ENCODE assay signal across 11 cellular contexts in the genomic region with DNA sequence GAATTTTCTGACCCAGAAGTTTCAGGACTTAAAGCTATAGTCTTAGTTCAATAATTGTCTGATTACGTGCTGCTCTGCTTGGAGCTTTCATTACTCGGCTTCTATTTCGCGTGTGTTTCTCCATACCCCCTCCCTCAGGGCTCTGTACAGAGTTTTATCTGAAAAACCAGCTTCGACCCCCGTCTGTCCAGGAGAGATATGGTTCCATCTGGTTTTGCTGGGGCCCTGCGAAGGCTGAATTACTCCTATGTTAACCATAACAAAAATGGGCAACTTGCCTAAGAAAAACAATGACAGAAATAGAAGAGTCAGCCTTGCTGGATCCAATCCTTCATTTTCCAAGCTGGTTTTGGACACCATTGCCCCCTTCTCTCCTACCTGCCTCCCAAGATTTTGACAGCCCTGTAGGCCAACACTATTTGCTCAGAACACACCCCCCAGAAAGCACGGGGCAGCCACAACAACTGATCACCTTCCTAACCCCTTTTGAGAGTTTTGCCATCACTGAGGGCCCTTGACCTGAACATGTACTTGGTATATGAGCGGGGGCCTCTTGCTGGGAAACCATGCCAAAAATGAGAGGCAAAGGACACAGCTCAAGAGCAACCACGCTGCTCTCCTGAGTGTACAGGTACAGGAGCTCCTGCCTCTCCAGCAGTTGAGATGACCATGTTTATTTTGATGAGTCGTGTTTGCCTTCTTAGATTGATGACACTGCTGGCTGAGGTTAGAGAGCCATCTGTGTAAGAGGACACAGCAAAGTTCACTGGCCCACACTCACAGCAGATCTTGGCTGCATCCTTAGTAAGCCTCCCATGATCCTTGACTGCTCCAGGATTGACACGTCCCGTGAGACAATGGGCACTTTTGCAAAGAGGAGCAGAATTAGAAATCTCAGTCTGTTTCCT. TPM values are rescaled to one million over a fixed set of nuclear protein-coding genes. Genes with fewer than 3 reads are reported as not detected.
A peak's percentile ranks its signal among the peaks of the same experiment; 100 is the strongest.
DNase-seq lines count a peak whose midpoint lies in the region; ATAC-seq and TF ChIP-seq lines count a peak whose summit lies in the region.
"Had no signal": no experiment of that assay in that cellular context is flagged by ENCODE, and none has a peak within 500 bp of the region (broad histone marks: within the 10 kb centered on the region; RNA-seq: fewer than 3 reads in every experiment).

No MANE protein-coding gene starts in this region.

- H3K4me1 ChIP-seq in prostate gland (replicated peaks): no peaks in the 10 kb centered on the region

- H3K36me3 ChIP-seq in prostate gland: no peaks in the 10 kb centered on the region

- TF ChIP-seq POLR2A in erythroblast (IDR thresholded peaks at IDR 0.05; ENCODE audit: low read length) (no peak), prostate gland (IDR thresholded peaks at IDR 0.05) (no peak)

- H3K9me3 Mint-ChIP-seq in WTC11: no peaks in the 10 kb centered on the region
- H3K9me3 Mint-ChIP-seq: stimulated activated naive CD8-positive, alpha-beta T cell treated with anti-CD3 and anti-CD28 coated beads, Interleukin-15, Interleukin-2, amounts not matched to agents 100 ng/mL and 50 ng/mL, for 24 hours had no signal

- no peaks in the 10 kb centered on the region for H3K27me3 Mint-ChIP-seq in WTC11 (ENCODE audit: low read depth)
- H3K27me3 Mint-ChIP-seq: stimulated activated naive CD8-positive, alpha-beta T cell treated with anti-CD3 and anti-CD28 coated beads, Interleukin-15, Interleukin-2, amounts not matched to agents 100 ng/mL and 50 ng/mL, for 24 hours had no signal

- H3K4me3 ChIP-seq in prostate gland: no peak overlapping the region

- H3K36me3 Mint-ChIP-seq in WTC11: no peaks in the 10 kb centered on the region

- H3K27me3 ChIP-seq in prostate gland (replicated peaks; ENCODE audit: insufficient read depth): no peaks in the 10 kb centered on the region

- no peak for ATAC-seq in GM21423 (IDR thresholded peaks at IDR 0.05; ENCODE audit: unreplicated experiment)
- no peak for ATAC-seq in WTC11

- peak overlapping the region; percentile 71 to 77 for H3K27ac ChIP-seq in prostate gland

- intact Hi-C loops in prostate gland (cut with DNase I): no loop called here

- no peak overlapping the region for H3K4me3 Mint-ChIP-seq in WTC11
- H3K4me3 Mint-ChIP-seq: endodermal cell; stimulated activated naive CD8-positive, alpha-beta T cell treated with anti-CD3 and anti-CD28 coated beads, Interleukin-15, Interleukin-2, amounts not matched to agents 100 ng/mL and 50 ng/mL, for 24 hours had no signal

- H3K27ac Mint-ChIP-seq in WTC11: no peak overlapping the region
- H3K27ac Mint-ChIP-seq: endodermal cell; stimulated activated naive CD8-positive, alpha-beta T cell treated with anti-CD3 and anti-CD28 coated beads, Interleukin-15, Interleukin-2, amounts not matched to agents 100 ng/mL and 50 ng/mL, for 24 hours had no signal

- 37% methylated on average over 9 of the region's 13 CpGs for WGBS in prostate gland

- H3K4me1 Mint-ChIP-seq in WTC11: peaks cover 15% of the 10 kb centered on the region

- TF ChIP-seq CTCF in prostate gland (IDR thresholded peaks at IDR 0.05) (no peak), WTC11 (IDR thresholded peaks at IDR 0.05) (no peak)

- POLR2A ChIA-PET in WTC11 (lab: Charles Lee): no interaction called here

- no peaks in the 10 kb centered on the region for H3K9me3 ChIP-seq in prostate gland

- DNase-seq in EH (ENCODE audit: low read depth): peak; percentile 25
- DNase-seq in NCI-H69 (lab: John Stamatoyannopoulos, UW): peak; percentile 43
- peak; percentile 89 to 95 for DNase-seq in erythroblast (lab: John Stamatoyannopoulos, UW)
- peak; percentile 5 for DNase-seq in prostate gland (ENCODE audit: low spot score)
- no peak for DNase-seq in superior temporal gyrus (ENCODE audit: extremely low spot score)
- DNase-seq in GOT3 (lab: John Stamatoyannopoulos, UW): no peak
- DNase-seq in WTC11 (ENCODE audit: low spot score): no peak
- DNase-seq: activated effector memory CD4-positive, alpha-beta T cell treated with Interleukin-2 at 50 U/mL for 16 hours; endodermal cell had no signal

- CTCF ChIA-PET in WTC11 (lab: Charles Lee): interaction anchor here (0.6 to 1.6 kb wide), 20 partner anchors 8 to 1060 kb away, joined by 3 to 5 read pairs (median 3); no protein-coding TSS in a partner anchor

TF ChIP-seq in WTC11, 78 proteins besides CTCF, POLR2A, EP300 and RAD21 (continues in another document):
- TF ChIP-seq, protein P1, sequence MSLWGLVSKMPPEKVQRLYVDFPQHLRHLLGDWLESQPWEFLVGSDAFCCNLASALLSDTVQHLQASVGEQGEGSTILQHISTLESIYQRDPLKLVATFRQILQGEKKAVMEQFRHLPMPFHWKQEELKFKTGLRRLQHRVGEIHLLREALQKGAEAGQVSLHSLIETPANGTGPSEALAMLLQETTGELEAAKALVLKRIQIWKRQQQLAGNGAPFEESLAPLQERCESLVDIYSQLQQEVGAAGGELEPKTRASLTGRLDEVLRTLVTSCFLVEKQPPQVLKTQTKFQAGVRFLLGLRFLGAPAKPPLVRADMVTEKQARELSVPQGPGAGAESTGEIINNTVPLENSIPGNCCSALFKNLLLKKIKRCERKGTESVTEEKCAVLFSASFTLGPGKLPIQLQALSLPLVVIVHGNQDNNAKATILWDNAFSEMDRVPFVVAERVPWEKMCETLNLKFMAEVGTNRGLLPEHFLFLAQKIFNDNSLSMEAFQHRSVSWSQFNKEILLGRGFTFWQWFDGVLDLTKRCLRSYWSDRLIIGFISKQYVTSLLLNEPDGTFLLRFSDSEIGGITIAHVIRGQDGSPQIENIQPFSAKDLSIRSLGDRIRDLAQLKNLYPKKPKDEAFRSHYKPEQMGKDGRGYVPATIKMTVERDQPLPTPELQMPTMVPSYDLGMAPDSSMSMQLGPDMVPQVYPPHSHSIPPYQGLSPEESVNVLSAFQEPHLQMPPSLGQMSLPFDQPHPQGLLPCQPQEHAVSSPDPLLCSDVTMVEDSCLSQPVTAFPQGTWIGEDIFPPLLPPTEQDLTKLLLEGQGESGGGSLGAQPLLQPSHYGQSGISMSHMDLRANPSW (CRISPR knock-in tag; conservative IDR thresholded peaks at IDR 0.05; ENCODE audit: low read depth): no peak
- TF ChIP-seq, protein P2, sequence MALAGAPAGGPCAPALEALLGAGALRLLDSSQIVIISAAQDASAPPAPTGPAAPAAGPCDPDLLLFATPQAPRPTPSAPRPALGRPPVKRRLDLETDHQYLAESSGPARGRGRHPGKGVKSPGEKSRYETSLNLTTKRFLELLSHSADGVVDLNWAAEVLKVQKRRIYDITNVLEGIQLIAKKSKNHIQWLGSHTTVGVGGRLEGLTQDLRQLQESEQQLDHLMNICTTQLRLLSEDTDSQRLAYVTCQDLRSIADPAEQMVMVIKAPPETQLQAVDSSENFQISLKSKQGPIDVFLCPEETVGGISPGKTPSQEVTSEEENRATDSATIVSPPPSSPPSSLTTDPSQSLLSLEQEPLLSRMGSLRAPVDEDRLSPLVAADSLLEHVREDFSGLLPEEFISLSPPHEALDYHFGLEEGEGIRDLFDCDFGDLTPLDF (CRISPR knock-in tag; IDR thresholded peaks at IDR 0.05): no peak
- TF ChIP-seq, protein P3, sequence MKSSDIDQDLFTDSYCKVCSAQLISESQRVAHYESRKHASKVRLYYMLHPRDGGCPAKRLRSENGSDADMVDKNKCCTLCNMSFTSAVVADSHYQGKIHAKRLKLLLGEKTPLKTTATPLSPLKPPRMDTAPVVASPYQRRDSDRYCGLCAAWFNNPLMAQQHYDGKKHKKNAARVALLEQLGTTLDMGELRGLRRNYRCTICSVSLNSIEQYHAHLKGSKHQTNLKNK (CRISPR knock-in tag; IDR thresholded peaks at IDR 0.05): no peak
- no peak for TF ChIP-seq FOXP1 (CRISPR knock-in tag; IDR thresholded peaks at IDR 0.05; ENCODE audit: borderline replicate concordance)
- TF ChIP-seq ZNF121 (CRISPR knock-in tag; IDR thresholded peaks at IDR 0.05): no peak
- TF ChIP-seq NFE2L1 (CRISPR knock-in tag; IDR thresholded peaks at IDR 0.05): no peak
- TF ChIP-seq ZNF423 (CRISPR knock-in tag; IDR thresholded peaks at IDR 0.05): no peak
- TF ChIP-seq TP53 (CRISPR knock-in tag; IDR thresholded peaks at IDR 0.05): no peak
- TF ChIP-seq, protein P4, sequence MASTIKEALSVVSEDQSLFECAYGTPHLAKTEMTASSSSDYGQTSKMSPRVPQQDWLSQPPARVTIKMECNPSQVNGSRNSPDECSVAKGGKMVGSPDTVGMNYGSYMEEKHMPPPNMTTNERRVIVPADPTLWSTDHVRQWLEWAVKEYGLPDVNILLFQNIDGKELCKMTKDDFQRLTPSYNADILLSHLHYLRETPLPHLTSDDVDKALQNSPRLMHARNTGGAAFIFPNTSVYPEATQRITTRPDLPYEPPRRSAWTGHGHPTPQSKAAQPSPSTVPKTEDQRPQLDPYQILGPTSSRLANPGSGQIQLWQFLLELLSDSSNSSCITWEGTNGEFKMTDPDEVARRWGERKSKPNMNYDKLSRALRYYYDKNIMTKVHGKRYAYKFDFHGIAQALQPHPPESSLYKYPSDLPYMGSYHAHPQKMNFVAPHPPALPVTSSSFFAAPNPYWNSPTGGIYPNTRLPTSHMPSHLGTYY (CRISPR knock-in tag; IDR thresholded peaks at IDR 0.05): no peak
- TF ChIP-seq, protein P5, sequence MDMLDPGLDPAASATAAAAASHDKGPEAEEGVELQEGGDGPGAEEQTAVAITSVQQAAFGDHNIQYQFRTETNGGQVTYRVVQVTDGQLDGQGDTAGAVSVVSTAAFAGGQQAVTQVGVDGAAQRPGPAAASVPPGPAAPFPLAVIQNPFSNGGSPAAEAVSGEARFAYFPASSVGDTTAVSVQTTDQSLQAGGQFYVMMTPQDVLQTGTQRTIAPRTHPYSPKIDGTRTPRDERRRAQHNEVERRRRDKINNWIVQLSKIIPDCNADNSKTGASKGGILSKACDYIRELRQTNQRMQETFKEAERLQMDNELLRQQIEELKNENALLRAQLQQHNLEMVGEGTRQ (CRISPR knock-in tag; IDR thresholded peaks at IDR 0.05): no peak
- no peak for TF ChIP-seq TCF7 (CRISPR knock-in tag; IDR thresholded peaks at IDR 0.05; ENCODE audit: low read depth)

RNA-seq across cellular contexts. Expression of a gene that starts 36.2 kb away (rescaled TPM):
- total RNA-seq in prostate gland (100 to 1,000 TPM in 1 of 2 donors, 10 to 100 TPM in 1; 84.1 to 118 TPM), WTC11 (2021) (78.3 to 90.8 TPM (median 78.7 TPM) in 3 replicates)

Comparison
In these comparisons a context has a peak if more than half of its experiments do, and no peak if none do; other contexts are left out.
1. DNase-seq: peak in EH (single experiment), NCI-H69 (single experiment), erythroblast (2 of 2) and prostate gland (single experiment); none in superior temporal gyrus (single experiment), GOT3 (single experiment) and WTC11 (single experiment).